Comparison of ENCODE assay signal across 21 cellular contexts in genomic region chr13:97124237-97124636, GRCh38.
A peak's percentile ranks its signal among the peaks of the same experiment; 100 is the strongest.
DNase-seq lines count a peak whose midpoint lies in the region; ATAC-seq and TF ChIP-seq lines count a peak whose summit lies in the region.
"Had no signal": no experiment of that assay in that cellular context is flagged by ENCODE, and none has a peak within 500 bp of the region (broad histone marks: within the 10 kb centered on the region; RNA-seq: fewer than 3 reads in every experiment).

No MANE protein-coding gene starts in this region.

- no peak for ATAC-seq in right cardiac atrium
- ATAC-seq in heart right ventricle = no peak
- ATAC-seq in left lobe of liver = no peak
- ATAC-seq: activated naive CD8-positive, alpha-beta T cell treated with anti-CD3 and anti-CD28 coated beads, Interleukin-2, amount 50 U/mL, for 24 hours; stimulated activated naive B cell treated with anti-CD40 and anti-IgM and Interleukin-4, amounts not matched to agents 10 μg/mL and 1 μg/mL and 100 μg/mL, for 72 hours had no signal

- H3K9me3 ChIP-seq in right cardiac atrium (ENCODE audit: control insufficient read depth, low read length) (no peaks in the 10 kb centered on the region), heart right ventricle (no peaks in the 10 kb centered on the region), esophagus squamous epithelium (no peaks in the 10 kb centered on the region)
- H3K9me3 ChIP-seq: thoracic aorta had no signal

- WGBS in right cardiac atrium = 77% methylated on average over 3 of the region's 3 CpGs
- 91 to 92% methylated on average over 3 of the region's 3 CpGs for WGBS in heart right ventricle, 2 donors
- WGBS in esophagus squamous epithelium, 2 donors = 83% methylated on average over 3 of the region's 3 CpGs

- H3K4me1 ChIP-seq in right cardiac atrium (ENCODE audit: control insufficient read depth, insufficient read depth, low read length) = peaks cover 8% of the 10 kb centered on the region
- H3K4me1 ChIP-seq in heart right ventricle = peaks cover 0 to 38% (median 24%) of the 10 kb centered on the region in 9 donors
- peaks cover 25 to 81% (median 42%) of the 10 kb centered on the region in 3 donors for H3K4me1 ChIP-seq in esophagus squamous epithelium

- DNase-seq in right cardiac atrium (no peak), heart right ventricle (no peak), esophagus squamous epithelium (lab: John Stamatoyannopoulos, UW) (no peak), putamen (ENCODE audit: low spot score) (peak; percentile 67), iPS-NIHi7 (ENCODE audit: extremely low spot score) (no peak), cerebellar nuclear complex (lab: John Stamatoyannopoulos, UW) (no peak), NCI-H82 treated with DMSO at 0.1 percent for 48 hours (lab: John Stamatoyannopoulos, UW; ENCODE audit: unreplicated experiment) (no peak), left lobe of liver (ENCODE audit: low spot score) (no peak)
- DNase-seq: activated CD4-positive, alpha-beta T cell treated with anti-CD3 and anti-CD28 coated beads for 48 hours; activated naive CD8-positive, alpha-beta T cell treated with anti-CD3 and anti-CD28 coated beads, Interleukin-2, amount 50 U/mL, for 24 hours; activated T-cell treated with anti-CD3 and anti-CD28 coated beads, Interleukin-2, amount 50 U/mL, for 24 hours; CD8-positive, alpha-beta memory T cell; DMS 273 treated with DMSO at 0.1 percent for 48 hours; kidney glomerular epithelial cell; NCI-H1694; NCI-H2227 treated with DMSO at 0.1 percent for 48 hours; NCI-H69; stimulated activated CD4-positive, alpha-beta T cell treated with anti-CD3 and anti-CD28 coated beads, Interleukin-15, amount 100 ng/mL, for 24 hours; stimulated activated naive B cell treated with anti-CD40 and anti-IgM and Interleukin-4, amounts not matched to agents 10 μg/mL and 1 μg/mL and 100 μg/mL, for 72 hours; WERI-Rb-1 had no signal

- H3K36me3 ChIP-seq in heart right ventricle = no peaks in the 10 kb centered on the region
- no peaks in the 10 kb centered on the region for H3K36me3 ChIP-seq in esophagus squamous epithelium
- H3K36me3 ChIP-seq: thoracic aorta, WERI-Rb-1 had no signal

- TF ChIP-seq CTCF in heart right ventricle (IDR thresholded peaks at IDR 0.05) = no peak
- no peak for TF ChIP-seq CTCF in esophagus squamous epithelium (IDR thresholded peaks at IDR 0.05)

- peak overlapping the region; percentile 25 for H3K27ac ChIP-seq in right cardiac atrium (ENCODE audit: low read length)
- H3K27ac ChIP-seq in heart right ventricle = no peak overlapping the region
- H3K27ac ChIP-seq in esophagus squamous epithelium = peak overlapping the region; percentile 80 to 88 (median 86)
- H3K27ac ChIP-seq: thoracic aorta had no signal

- H3K27me3 ChIP-seq in right cardiac atrium (ENCODE audit: control insufficient read depth, insufficient read depth) (no peaks in the 10 kb centered on the region), heart right ventricle (no peaks in the 10 kb centered on the region), esophagus squamous epithelium (no peaks in the 10 kb centered on the region)

- no peak for TF ChIP-seq POLR2A in esophagus squamous epithelium (IDR thresholded peaks at IDR 0.05)

- H3K4me3 ChIP-seq in right cardiac atrium (ENCODE audit: low read length) = no peak overlapping the region
- H3K4me3 ChIP-seq in heart right ventricle = no peak overlapping the region
- H3K4me3 ChIP-seq in esophagus squamous epithelium = no peak overlapping the region
- H3K4me3 ChIP-seq: thoracic aorta had no signal

- intact Hi-C loops in right cardiac atrium (cut with DNase I) (no loop called here), heart right ventricle (cut with DNase I) (loop anchor here in 1 of 10 donors (10.0 kb wide), 1 partner anchor 71 kb away; no protein-coding TSS in a partner anchor), esophagus squamous epithelium (cut with DNase I) (no loop called here)

Comparison
In these comparisons a context has a peak if more than half of its experiments do, and no peak if none do; other contexts are left out.
1. H3K27ac ChIP-seq: peak in right cardiac atrium (single experiment) and esophagus squamous epithelium (4 of 4); none in heart right ventricle (0 of 10).